In the genomic region with DNA sequence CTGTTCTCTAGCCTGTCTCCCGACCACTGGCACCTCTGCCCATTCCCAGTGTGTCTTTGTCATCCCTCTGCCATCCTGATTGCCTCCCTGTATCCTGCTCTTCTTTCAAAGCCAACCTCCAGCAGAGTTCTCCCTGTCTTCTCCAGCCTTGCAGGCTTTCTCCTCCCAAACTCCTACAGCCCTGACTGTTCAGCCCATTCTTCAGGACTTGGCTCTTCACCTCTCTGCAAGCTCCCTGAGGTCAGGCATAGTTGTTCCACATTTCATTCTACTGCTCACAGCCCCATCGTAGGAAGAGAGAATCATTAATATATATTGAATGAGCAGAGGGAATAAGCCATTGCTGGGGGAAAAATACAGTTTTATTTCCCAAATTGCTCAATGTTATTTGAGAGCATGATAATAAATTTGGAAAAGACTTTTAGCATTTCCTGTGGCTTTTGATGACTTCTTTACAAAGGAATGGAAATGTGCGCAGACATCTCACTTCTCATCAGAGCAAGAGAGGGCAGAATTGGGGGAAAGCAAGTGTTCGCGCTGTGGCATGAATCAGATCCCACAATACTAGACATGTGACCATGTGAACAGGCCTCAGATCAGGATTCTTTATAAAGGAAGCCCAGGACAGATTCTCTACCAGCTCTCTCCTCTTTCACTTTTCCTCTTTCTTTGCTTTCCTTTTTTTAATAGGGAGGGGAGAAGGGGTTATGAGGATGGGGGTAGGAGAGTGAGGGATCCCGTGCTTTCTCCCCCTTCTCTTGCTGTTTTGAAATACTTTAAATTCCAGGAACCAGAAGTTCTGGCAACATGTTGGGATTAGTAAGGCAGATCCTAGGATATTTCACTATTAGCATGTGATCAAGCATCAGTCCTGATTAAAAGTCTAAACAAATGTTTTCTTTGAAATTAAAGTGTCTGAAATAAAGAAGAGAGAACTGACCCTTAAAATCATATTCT, we compare ENCODE assay signal across 11 cellular contexts. TPM values are rescaled to one million over a fixed set of nuclear protein-coding genes. Genes with fewer than 3 reads are reported as not detected.
DNase-seq lines count a peak whose midpoint lies in the region; ATAC-seq and TF ChIP-seq lines count a peak whose summit lies in the region.
"Had no signal": no experiment of that assay in that cellular context is flagged by ENCODE, and none has a peak within 500 bp of the region (broad histone marks: within the 10 kb centered on the region; RNA-seq: fewer than 3 reads in every experiment).

No MANE protein-coding gene starts in this region.

- CTCF ChIA-PET in Caco-2 (lab: Charles Lee) (interaction anchor here (0.6 to 1.2 kb wide), 3 partner anchors 282 to 333 kb away, joined by 3 to 4 read pairs (median 3); no protein-coding TSS in a partner anchor), WTC11 (lab: Charles Lee) (interaction anchor here (0.7 to 1.8 kb wide), 6 partner anchors 12 to 271 kb away, joined by 3 to 11 read pairs (median 5); no protein-coding TSS in a partner anchor)

- H3K9me3 ChIP-seq in Caco-2 = no peaks in the 10 kb centered on the region
- H3K9me3 ChIP-seq in sigmoid colon = no peaks in the 10 kb centered on the region

- H3K36me3 Mint-ChIP-seq in Caco-2 (ENCODE audit: insufficient read depth, unreplicated experiment) (peaks cover 23% of the 10 kb centered on the region), WTC11 (no peaks in the 10 kb centered on the region)
- H3K36me3 Mint-ChIP-seq in effector memory CD8-positive, alpha-beta T cell (ENCODE audit: insufficient read depth) = no peaks in the 10 kb centered on the region
- H3K36me3 Mint-ChIP-seq: memory B cell had no signal

- no peak for TF ChIP-seq POLR2A in sigmoid colon (IDR thresholded peaks at IDR 0.05)

- ATAC-seq in WTC11 = no peak
- no peak for ATAC-seq in effector memory CD8-positive, alpha-beta T cell (replicated peaks)
- ATAC-seq: activated T-helper 17 cell treated with anti-CD3 and anti-CD28 coated beads, Interleukin-2, amount 50 U/mL, for 72 hours had no signal

- H3K36me3 ChIP-seq in Caco-2 (ENCODE audit: control insufficient read depth, insufficient read depth, low read length) (no peaks in the 10 kb centered on the region), sigmoid colon (no peaks in the 10 kb centered on the region)

- POLR2A ChIA-PET in Caco-2 (lab: Charles Lee) = no interaction called here
- POLR2A ChIA-PET in WTC11 (lab: Charles Lee) = interaction anchor here (0.6 kb wide), 1 partner anchor 26 kb away, joined by 3 read pairs; no protein-coding TSS in a partner anchor

- no peaks in the 10 kb centered on the region for H3K9me3 Mint-ChIP-seq in Caco-2 (ENCODE audit: unreplicated experiment)
- no peaks in the 10 kb centered on the region for H3K9me3 Mint-ChIP-seq in WTC11
- no peaks in the 10 kb centered on the region for H3K9me3 Mint-ChIP-seq in effector memory CD8-positive, alpha-beta T cell
- H3K9me3 Mint-ChIP-seq: activated T-helper 17 cell treated with anti-CD3 and anti-CD28 coated beads, Interleukin-2, amount 50 U/mL, for 72 hours; memory B cell had no signal

- H3K4me3 Mint-ChIP-seq in Caco-2 (ENCODE audit: unreplicated experiment) (peak overlapping the region; percentile 83), WTC11 (0 out of 2 replicates have a peak overlapping the region, but pooled peaks have one; percentile 49)
- no peak overlapping the region for H3K4me3 Mint-ChIP-seq in effector memory CD8-positive, alpha-beta T cell
- H3K4me3 Mint-ChIP-seq: activated T-helper 17 cell treated with anti-CD3 and anti-CD28 coated beads, Interleukin-2, amount 50 U/mL, for 72 hours; memory B cell had no signal

- BruUV-seq in Caco-2 (replicated peaks; lab: Mats Ljungman, UMichigan) = TSS peak; percentile 66

- H3K27me3 Mint-ChIP-seq in Caco-2 (ENCODE audit: insufficient read depth, unreplicated experiment) = no peaks in the 10 kb centered on the region
- peaks cover 10% of the 10 kb centered on the region for H3K27me3 Mint-ChIP-seq in WTC11 (ENCODE audit: low read depth)
- H3K27me3 Mint-ChIP-seq in effector memory CD8-positive, alpha-beta T cell = peaks cover 19 to 37% of the 10 kb centered on the region in 2 donors

- H3K27ac Mint-ChIP-seq in Caco-2 (ENCODE audit: unreplicated experiment) (peak overlapping the region; percentile 77), WTC11 (no peak overlapping the region)
- peak overlapping the region in 1 of 2 donors; percentile 70 for H3K27ac Mint-ChIP-seq in effector memory CD8-positive, alpha-beta T cell
- H3K27ac Mint-ChIP-seq: activated T-helper 17 cell treated with anti-CD3 and anti-CD28 coated beads, Interleukin-2, amount 50 U/mL, for 72 hours; memory B cell had no signal

- intact Hi-C loops in Caco-2 (cut with micrococcal nuclease; ENCODE audit: unreplicated experiment) (loop anchor here (1.0 kb wide), 2 partner anchors 8 to 27 kb away; no protein-coding TSS in a partner anchor), sigmoid colon (cut with DNase I) (loop anchor here (1.0 kb wide), 1 partner anchor 36 kb away; no protein-coding TSS in a partner anchor)

- no peak for TF ChIP-seq CTCF in Caco-2 (IDR thresholded peaks at IDR 0.05; ENCODE audit: insufficient read depth in 1 of 2, low read depth in 1 of 2, low read length in 1 of 2, severe bottlenecking in 1 of 2, unreplicated experiment in 1 of 2)
- TF ChIP-seq CTCF in WTC11 (IDR thresholded peaks at IDR 0.05) = no peak
- no peak for TF ChIP-seq CTCF in sigmoid colon (IDR thresholded peaks at IDR 0.05)

- H3K27ac ChIP-seq in sigmoid colon = peak overlapping the region; percentile 58 to 82 (median 78)

- TF ChIP-seq EP300 in sigmoid colon (IDR thresholded peaks at IDR 0.05) = no peak

- DNase-seq in Caco-2 (no peak), WTC11 (ENCODE audit: low spot score) (no peak), glomerular visceral epithelial cell (ENCODE audit: extremely low spot score) (peak; percentile 66), sigmoid colon (no peak), MV-4-11 (lab: John Stamatoyannopoulos, UW) (no peak), DMS79 treated with DMSO at 0.1 percent for 48 hours (lab: John Stamatoyannopoulos, UW) (no peak), H4 (ENCODE audit: low spot score) (no peak)
- no peak for DNase-seq in effector memory CD8-positive, alpha-beta T cell
- DNase-seq: NCI-H748 treated with DMSO at 0.1 percent for 48 hours had no signal

- H3K4me3 ChIP-seq in Caco-2 (ENCODE audit: low read depth, low read length) (peak overlapping the region; percentile 34), sigmoid colon (peak overlapping the region; percentile 9 to 35 (median 27))

- H3K4me1 ChIP-seq in Caco-2 (peaks cover 53% of the 10 kb centered on the region), sigmoid colon (peaks cover 0 to 77% (median 66%) of the 10 kb centered on the region in 4 donors)

- no peaks in the 10 kb centered on the region for H3K27me3 ChIP-seq in Caco-2 (replicated peaks; ENCODE audit: control insufficient read depth, insufficient read depth, low read length)
- no peaks in the 10 kb centered on the region for H3K27me3 ChIP-seq in sigmoid colon

- H3K4me1 Mint-ChIP-seq in Caco-2 (ENCODE audit: low read depth, unreplicated experiment) = peaks cover 66% of the 10 kb centered on the region
- peaks cover 47% of the 10 kb centered on the region for H3K4me1 Mint-ChIP-seq in WTC11
- H3K4me1 Mint-ChIP-seq in effector memory CD8-positive, alpha-beta T cell (ENCODE audit: low read depth in 2 of 2) = peaks cover 4 to 11% of the 10 kb centered on the region in 2 donors
- H3K4me1 Mint-ChIP-seq: memory B cell had no signal

- 59 to 64% methylated on average over 6 of the region's 6 CpGs for WGBS in sigmoid colon, 2 donors

TF ChIP-seq in WTC11, 78 proteins besides CTCF, POLR2A, EP300 and RAD21:
- TF ChIP-seq ZNF416 (CRISPR knock-in tag; IDR thresholded peaks at IDR 0.05) = no peak
- TF ChIP-seq, protein P1, sequence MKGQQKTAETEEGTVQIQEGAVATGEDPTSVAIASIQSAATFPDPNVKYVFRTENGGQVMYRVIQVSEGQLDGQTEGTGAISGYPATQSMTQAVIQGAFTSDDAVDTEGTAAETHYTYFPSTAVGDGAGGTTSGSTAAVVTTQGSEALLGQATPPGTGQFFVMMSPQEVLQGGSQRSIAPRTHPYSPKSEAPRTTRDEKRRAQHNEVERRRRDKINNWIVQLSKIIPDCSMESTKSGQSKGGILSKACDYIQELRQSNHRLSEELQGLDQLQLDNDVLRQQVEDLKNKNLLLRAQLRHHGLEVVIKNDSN (CRISPR knock-in tag; IDR thresholded peaks at IDR 0.05) = no peak
- TF ChIP-seq FOXK1 (CRISPR knock-in tag; IDR thresholded peaks at IDR 0.05) = no peak

RNA-seq across cellular contexts. Expression of gene EPAS1, which starts 37.5 kb away (rescaled TPM):
- total RNA-seq in Caco-2 (2022) (68.1 and 77.3 TPM in 2 replicates), WTC11 (2021) (4.5 to 8.5 TPM (median 4.7 TPM) in 3 replicates), sigmoid colon (10 to 100 TPM; 56.8 to 97.8 (median 61.1) TPM)
- 10 to 100 TPM; 57.8 to 82.8 (median 64.3) TPM for polyA plus RNA-seq in sigmoid colon
- total RNA-seq in H4 (2014; rRNA removed; shearing (Covaris generic)) = 30.5 and 31.6 TPM in 2 replicates

Comparison
In these comparisons a context has a peak if more than half of its experiments do, and no peak if none do; other contexts are left out.
1. H3K4me3 Mint-ChIP-seq: peak in Caco-2 (single experiment) and WTC11 (single experiment); none in effector memory CD8-positive, alpha-beta T cell (0 of 2).